ENCODE assay signal across 26 cellular contexts in genomic region chr9:2343756-2344155, GRCh38.
"Had no signal": no experiment of that assay in that cellular context is flagged by ENCODE, and none has a peak within 500 bp of the region (broad histone marks: within the 10 kb centered on the region; RNA-seq: fewer than 3 reads in every experiment).

No MANE protein-coding gene starts in this region.

- H3K36me3 ChIP-seq: colonic mucosa, gastroesophageal sphincter, heart left ventricle, lower lobe of right lung had no signal

- H3K4me3 ChIP-seq: colonic mucosa, gastroesophageal sphincter, heart left ventricle, hepatocyte, lower lobe of right lung had no signal

- H3K4me1 ChIP-seq: colonic mucosa, gastroesophageal sphincter, lower lobe of right lung had no signal

- DNase-seq: colonic mucosa; cortex of kidney; effector CD8-positive, alpha-beta T cell; effector memory CD8-positive, alpha-beta T cell; endodermal cell; erythroblast; foreskin keratinocyte; heart left ventricle; hypothalamus; immature natural killer cell; islet precursor cell; kidney; kidney glomerular epithelial cell; left colon; left ventricle myocardium superior; lower lobe of right lung; mesenchymal stem cell; midbrain; naive thymus-derived CD4-positive, alpha-beta T cell had no signal

- H3K79me2 ChIP-seq: hepatocyte had no signal

- H3K9me3 ChIP-seq: colonic mucosa had no signal

- H2AFZ ChIP-seq: hepatocyte had no signal

- H3K4me2 ChIP-seq: hepatocyte had no signal

- H3K27me3 ChIP-seq: colonic mucosa, foreskin keratinocyte, gastroesophageal sphincter, heart left ventricle, hepatocyte had no signal

- H3K27ac ChIP-seq: colonic mucosa, epithelial cell of prostate, foreskin keratinocyte, gastroesophageal sphincter, heart left ventricle, hepatocyte, lower lobe of right lung had no signal

- FAIRE-seq: endometrium, frontal cortex, kidney had no signal

- ATAC-seq: effector memory CD8-positive, alpha-beta T cell; esophagus mucosa; foreskin keratinocyte; gastroesophageal sphincter; heart left ventricle; left colon; left lobe of liver; left ventricle myocardium superior; lower lobe of right lung; naive thymus-derived CD4-positive, alpha-beta T cell had no signal
